ENCODE assay signal across 6 cellular contexts in the genomic region with DNA sequence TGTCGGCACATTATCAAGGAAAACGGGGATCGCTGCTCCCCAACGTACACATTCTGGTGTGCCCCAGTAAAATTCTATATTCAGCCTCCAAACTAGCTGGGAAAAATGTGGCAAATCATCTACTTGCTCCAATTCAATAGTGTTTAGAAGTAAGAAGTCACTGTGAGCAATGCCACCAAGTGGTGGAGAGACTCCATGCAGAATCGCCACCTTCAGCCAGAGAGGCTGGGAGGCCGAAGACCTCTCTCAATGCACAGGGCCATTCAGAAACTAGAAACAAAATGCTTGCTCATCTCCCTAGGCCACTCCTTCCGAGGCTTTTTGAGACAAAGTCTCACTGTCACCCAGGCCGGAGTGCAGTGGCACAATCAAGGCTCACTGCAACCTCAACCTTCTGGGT. TPM values are rescaled to one million over a fixed set of nuclear protein-coding genes. Genes with fewer than 3 reads are reported as not detected.
"Had no signal": no experiment of that assay in that cellular context is flagged by ENCODE, and none has a peak within 500 bp of the region (broad histone marks: within the 10 kb centered on the region; RNA-seq: fewer than 3 reads in every experiment).

No MANE protein-coding gene starts in this region.

RNA-seq across cellular contexts. Expression of a gene that starts 48.5 kb away (rescaled TPM):
- total RNA-seq: activated CD4-positive, alpha-beta T cell treated with anti-CD3 and anti-CD28 coated beads for 36 hours; activated T-helper 2 cell treated with anti-CD3 and anti-CD28 coated beads, Interferon-gamma antibody, Interleukin-2, Interleukin-4, amounts not matched to agents 10 μg/mL and 5 μg/mL and 100 μg/mL, durations not matched to agents 14 hours and 24 hours and 36 hours; ascending aorta; cardiac muscle cell; SJSA1; T-helper 1 cell treated with Interleukin-12 subunit alpha and Interleukin-12 subunit beta and Interleukin-4 antibody, amounts not matched to agents 30 ng/mL and 1 ng/mL, for 36 hours had no signal
